20 cellular contexts compared by ENCODE assay signal in the genomic region with DNA sequence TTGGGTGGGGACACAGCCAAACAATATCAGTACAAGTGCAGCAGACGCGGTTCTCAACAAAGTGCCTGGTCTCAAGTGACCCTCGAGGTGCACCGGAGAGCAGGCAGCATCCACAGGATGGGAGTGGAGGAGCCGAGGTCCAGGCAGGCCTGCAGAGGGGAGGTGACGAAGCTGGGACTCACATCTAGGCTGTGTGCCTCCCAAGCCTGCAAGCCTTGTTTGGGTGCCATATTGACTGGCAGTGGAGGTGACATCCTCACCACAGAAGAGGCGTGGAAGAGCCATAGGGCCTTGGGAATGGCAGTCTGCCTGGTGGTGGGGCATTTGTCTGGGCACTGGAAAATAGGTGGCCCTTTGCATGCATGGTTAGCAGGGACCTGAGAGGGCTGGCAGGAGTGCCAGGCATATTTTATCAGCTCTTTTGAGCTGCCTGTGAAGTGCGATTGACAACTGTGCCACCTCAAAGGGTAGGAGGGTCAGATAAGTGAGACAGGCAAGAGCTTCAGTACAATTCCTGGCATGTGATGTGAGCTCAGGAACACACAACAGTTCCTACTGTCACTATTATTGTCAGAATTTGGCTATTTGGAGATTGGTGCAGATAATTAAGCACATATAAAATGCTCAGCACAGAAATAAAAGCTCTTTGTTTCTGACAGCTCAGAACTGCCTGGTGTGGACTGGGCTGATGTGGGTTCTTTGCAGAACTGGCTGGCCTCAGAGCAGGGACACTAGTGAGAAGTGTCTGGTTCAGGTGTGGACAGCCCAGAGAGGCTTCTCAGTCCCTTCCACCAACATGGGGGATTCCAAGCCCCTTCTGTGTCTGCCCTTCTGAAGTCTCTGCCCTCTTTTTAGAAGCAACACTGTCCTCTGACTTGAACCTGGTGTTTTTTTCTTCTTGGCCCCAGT.
DNase-seq lines count a peak whose midpoint lies in the region; ATAC-seq, FAIRE-seq and TF ChIP-seq lines count a peak whose summit lies in the region.
"Had no signal": no experiment of that assay in that cellular context is flagged by ENCODE, and none has a peak within 500 bp of the region (broad histone marks: within the 10 kb centered on the region; RNA-seq: fewer than 3 reads in every experiment).

No MANE protein-coding gene starts in this region.

- no peak for FAIRE-seq in D721Med (lab: Jason Lieb, UNC)
- FAIRE-seq: GM19239, H54, HepG2 had no signal

- intact Hi-C loops in Right ventricle myocardium superior (cut with DNase I) (no loop called here), left ventricle myocardium superior (cut with micrococcal nuclease) (no loop called here), posterior cingulate gyrus (cut with DNase I) (no loop called here)

- H3K27me3 ChIP-seq in H7 (ENCODE audit: control insufficient read depth, insufficient read depth, low read length): no peaks in the 10 kb centered on the region; the same call in 1 of the 2 replicates

- no peak for TF ChIP-seq CTCF in D721Med (IDR thresholded peaks at IDR 0.05; ENCODE audit: insufficient read depth, missing control alignments)

- peak; percentile 6 for DNase-seq in H7
- DNase-seq in Right ventricle myocardium superior: no peak
- peak; percentile 48 for DNase-seq in left ventricle myocardium superior
- DNase-seq in pons (ENCODE audit: low spot score): peak; percentile 7
- no peak for DNase-seq in D721Med (ENCODE audit: insufficient read length, low spot score)
- DNase-seq in posterior cingulate gyrus: no peak
- DNase-seq: HFFc6, Karpas-422, NCI-H1092, NCI-H1417 treated with DMSO at 0.1 percent for 48 hours, NCI-H1694 treated with DMSO at 0.1 percent for 48 hours, NCI-H2081, NCI-H2227 treated with DMSO at 0.1 percent for 48 hours, NCI-H526 treated with DMSO at 0.1 percent for 48 hours, RPMI8226, SIG-M5 had no signal

- peak; percentile 93 for ATAC-seq in Right ventricle myocardium superior (ENCODE audit: poor library complexity)
- ATAC-seq in left ventricle myocardium superior: peak; percentile 97
- ATAC-seq in activated CD4-positive, CD25-positive, alpha-beta regulatory T cell treated with anti-CD3 and anti-CD28 coated beads, Interleukin-2, amount 50 U/mL, for 24 hours: no peak
- ATAC-seq: HepG2 had no signal

- no peak overlapping the region for H3K4me3 ChIP-seq in H7 (ENCODE audit: insufficient read depth, low read depth, low read length)

- no peaks in the 10 kb centered on the region for H3K36me3 ChIP-seq in H7 (replicated peaks; ENCODE audit: control insufficient read depth, insufficient read depth, low read length)

Comparison
In these comparisons a context has a peak if more than half of its experiments do, and no peak if none do; other contexts are left out.
1. DNase-seq: peak in H7 (single experiment), left ventricle myocardium superior (single experiment) and pons (single experiment); none in Right ventricle myocardium superior (single experiment), D721Med (single experiment) and posterior cingulate gyrus (0 of 10).
2. ATAC-seq: peak in Right ventricle myocardium superior (single experiment) and left ventricle myocardium superior (single experiment); none in activated CD4-positive, CD25-positive, alpha-beta regulatory T cell treated with anti-CD3 and anti-CD28 coated beads, Interleukin-2, amount 50 U/mL, for 24 hours (0 of 2).